Comparison of ENCODE assay signal across 26 cellular contexts in genomic region chr22:47086596-47087248, GRCh38.
"Had no signal": no experiment of that assay in that cellular context is flagged by ENCODE, and none has a peak within 500 bp of the region (broad histone marks: within the 10 kb centered on the region; RNA-seq: fewer than 3 reads in every experiment).

No MANE protein-coding gene starts in this region.

- H3K9me3 ChIP-seq: lower lobe of right lung, testis, vagina had no signal

- H3K27ac Mint-ChIP-seq: activated CD8-positive, alpha-beta T cell treated with anti-CD3 and anti-CD28 coated beads, Interleukin-2, amount 10 ng/mL, durations not matched to agents 7 days and 5 days; activated naive CD8-positive, alpha-beta T cell treated with anti-CD3 and anti-CD28 coated beads for 36 hours; activated T-cell treated with anti-CD3 and anti-CD28 coated beads, Interleukin-2, amount 50 U/mL, for 24 hours; activated T-helper 2 cell treated with anti-CD3 and anti-CD28 coated beads, Interferon-gamma antibody, Interleukin-2, Interleukin-4, amounts not matched to agents 10 μg/mL and 5 μg/mL and 100 μg/mL, durations not matched to agents 14 hours and 24 hours and 36 hours; naive thymus-derived CD8-positive, alpha-beta T cell; T-helper 2 cell treated with Interferon-gamma antibody and Interleukin-4, amounts not matched to agents 5 μg/mL and 100 μg/mL, for 36 hours had no signal

- DNase-seq: activated CD4-positive, alpha-beta T cell treated with anti-CD3 and anti-CD28 coated beads for 1 hour; activated CD4-positive, alpha-beta T cell treated with anti-CD3 and anti-CD28 coated beads, Interleukin-2, amount 50 U/mL, for 1 hour; activated CD8-positive, alpha-beta memory T cell treated with anti-CD3 and anti-CD28 coated beads, Interleukin-2, amount 50 U/mL, for 4 hours; activated CD8-positive, alpha-beta T cell treated with anti-CD3 and anti-CD28 coated beads, Interleukin-2, amount 10 ng/mL, durations not matched to agents 7 days and 5 days; activated naive CD4-positive, alpha-beta T cell; activated naive CD8-positive, alpha-beta T cell treated with anti-CD3 and anti-CD28 coated beads for 36 hours; activated T-cell treated with anti-CD3 and anti-CD28 coated beads, Interleukin-2, amount 50 U/mL, for 24 hours; amniotic stem cell; cortex of kidney; foreskin fibroblast; left colon; lower lobe of right lung; naive thymus-derived CD8-positive, alpha-beta T cell; stimulated activated CD4-positive, alpha-beta T cell treated with anti-CD3 and anti-CD28 coated beads, Interleukin-2, amount 100 ng/mL, for 48 hours; stimulated activated CD8-positive, alpha-beta memory T cell treated with anti-CD3 and anti-CD28 coated beads, Interleukin-4, amount 100 ng/mL, for 48 hours; stimulated activated naive CD4-positive, alpha-beta T cell; testis; trophoblast cell; WERI-Rb-1 had no signal

- H3K4me3 ChIP-seq: lower lobe of right lung, testis, vagina had no signal

- H3K27ac ChIP-seq: lower lobe of right lung, testis, vagina, WERI-Rb-1 had no signal

- FAIRE-seq: bronchial epithelial cell, endometrium, keratinocyte, TTC549 had no signal

- H3K27me3 ChIP-seq: testis, vagina had no signal

- H3K36me3 ChIP-seq: lower lobe of right lung, vagina, WERI-Rb-1 had no signal

- H3K27me3 Mint-ChIP-seq: activated naive CD8-positive, alpha-beta T cell treated with anti-CD3 and anti-CD28 coated beads for 36 hours; activated T-cell treated with anti-CD3 and anti-CD28 coated beads, Interleukin-2, amount 50 U/mL, for 24 hours; naive thymus-derived CD8-positive, alpha-beta T cell had no signal

- ATAC-seq: activated CD8-positive, alpha-beta T cell treated with anti-CD3 and anti-CD28 coated beads, Interleukin-2, amount 10 ng/mL, durations not matched to agents 7 days and 5 days; left colon; lower lobe of right lung; naive thymus-derived CD8-positive, alpha-beta T cell had no signal

- H3K9me3 Mint-ChIP-seq: activated naive CD8-positive, alpha-beta T cell treated with anti-CD3 and anti-CD28 coated beads for 36 hours; activated T-cell treated with anti-CD3 and anti-CD28 coated beads, Interleukin-2, amount 50 U/mL, for 24 hours had no signal

- H3K4me3 Mint-ChIP-seq: activated CD8-positive, alpha-beta T cell treated with anti-CD3 and anti-CD28 coated beads, Interleukin-2, amount 10 ng/mL, durations not matched to agents 7 days and 5 days; activated naive CD8-positive, alpha-beta T cell treated with anti-CD3 and anti-CD28 coated beads for 36 hours; activated T-cell treated with anti-CD3 and anti-CD28 coated beads, Interleukin-2, amount 50 U/mL, for 24 hours; naive thymus-derived CD8-positive, alpha-beta T cell; T-helper 2 cell treated with Interferon-gamma antibody and Interleukin-4, amounts not matched to agents 5 μg/mL and 100 μg/mL, for 36 hours had no signal
